In the genomic region with DNA sequence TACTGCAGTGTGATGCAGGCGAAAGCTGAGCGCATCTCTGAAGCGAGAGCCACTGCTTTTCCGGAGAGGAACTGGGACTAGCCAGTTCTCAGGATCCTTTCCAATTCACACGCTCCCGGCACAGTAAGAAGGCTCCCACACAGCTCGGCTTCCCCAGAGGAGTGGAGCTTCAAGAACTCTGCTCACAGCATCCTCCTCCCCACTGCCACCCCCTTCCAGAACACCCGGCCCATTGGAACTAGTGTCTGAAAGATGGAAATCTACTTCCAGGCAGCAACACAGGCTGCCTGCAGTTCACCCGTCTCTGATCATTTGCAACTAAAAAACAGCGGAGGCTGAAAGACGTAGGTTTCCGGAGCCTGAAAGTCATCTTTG, we compare ENCODE assay signal across 9 cellular contexts. TPM values are rescaled to one million over a fixed set of nuclear protein-coding genes. Genes with fewer than 3 reads are reported as not detected.
A peak's percentile ranks its signal among the peaks of the same experiment; 100 is the strongest.
DNase-seq lines count a peak whose midpoint lies in the region; ATAC-seq and TF ChIP-seq lines count a peak whose summit lies in the region.
"Had no signal": no experiment of that assay in that cellular context is flagged by ENCODE, and none has a peak within 500 bp of the region (broad histone marks: within the 10 kb centered on the region; RNA-seq: fewer than 3 reads in every experiment).

A gene (minus strand): TSS at position 163 of the 375 bp plus-strand sequence.

- no peak within 1 kb of the TSS for H3K14ac ChIP-seq in IMR-90 (replicated peaks; ENCODE audit: low read depth, low read length)

- H3K36me3 Mint-ChIP-seq in naive thymus-derived CD4-positive, alpha-beta T cell, result no peaks in the 10 kb centered on the region

- no peak within 1 kb of the TSS for H3K27ac Mint-ChIP-seq in naive thymus-derived CD4-positive, alpha-beta T cell
- H3K27ac Mint-ChIP-seq: stimulated activated naive CD8-positive, alpha-beta T cell treated with anti-CD3 and anti-CD28 coated beads, Interleukin-15, amount 100 ng/mL, for 72 hours had no signal

- no peak within 1 kb of the TSS for H2BK120ac ChIP-seq in IMR-90 (ENCODE audit: low read depth, low read length)

- H3K9me3 ChIP-seq in IMR-90 (ENCODE audit: control insufficient read depth, insufficient read depth, low read length) (no peaks in the 10 kb centered on the region), iPS-18a (ENCODE audit: control insufficient read depth, low read depth, low read length) (no peaks in the 10 kb centered on the region)
- no peaks in the 10 kb centered on the region for H3K9me3 ChIP-seq in naive thymus-derived CD4-positive, alpha-beta T cell (ENCODE audit: control insufficient read depth in 2 of 3, low read length in 3 of 3)

- POLR2A ChIA-PET in IMR-90 (lab: Charles Lee; ENCODE audit: unreplicated experiment), result no interaction called here
- POLR2A ChIA-PET in naive thymus-derived CD4-positive, alpha-beta T cell (lab: Charles Lee), result no interaction called here

- H3K9me1 ChIP-seq in IMR-90 (ENCODE audit: insufficient read depth, low read length), result no peaks in the 10 kb centered on the region

- dilution Hi-C loops in IMR-90 (cut with HindIII; ENCODE audit: low sequenced_read_pairs, unreplicated experiment), result no loop called here

- no peak for TF ChIP-seq POLR2A in IMR-90 (IDR thresholded peaks at IDR 0.05; ENCODE audit: low read depth, low read length)

- no peak within 1 kb of the TSS for H3K56ac ChIP-seq in IMR-90 (ENCODE audit: extremely low read depth, insufficient read depth, low read length)

- H3K9ac ChIP-seq in IMR-90 (ENCODE audit: low read depth, low read length) (no peak within 1 kb of the TSS), iPS-18a (ENCODE audit: low read length) (peak within 1 kb of the TSS; percentile 29)

- no peak within 1 kb of the TSS for H4K5ac ChIP-seq in IMR-90 (ENCODE audit: low read depth, low read length)

- in situ Hi-C loops in IMR-90 (cut with MboI; ENCODE audit: low sequenced_read_pairs), result no loop called here

- no TSS peak for BruUV-seq in IMR-90 (replicated peaks; lab: Mats Ljungman, UMichigan)

- peak within 1 kb of the TSS; percentile 21 for H2AFZ ChIP-seq in IMR-90 (replicated peaks; ENCODE audit: low read length, poor library complexity)

- no peaks in the 10 kb centered on the region for H3K4me1 Mint-ChIP-seq in naive thymus-derived CD4-positive, alpha-beta T cell
- H3K4me1 Mint-ChIP-seq: stimulated activated naive CD8-positive, alpha-beta T cell treated with anti-CD3 and anti-CD28 coated beads, Interleukin-15, amount 100 ng/mL, for 72 hours had no signal

- H3K4ac ChIP-seq in IMR-90 (ENCODE audit: low read depth, low read length), result no peak within 1 kb of the TSS

- H4K20me1 ChIP-seq in IMR-90 (ENCODE audit: insufficient read depth, low read length), result no peaks in the 10 kb centered on the region

- H2BK20ac ChIP-seq in IMR-90 (ENCODE audit: low read depth, low read length), result no peak within 1 kb of the TSS

- no peak within 1 kb of the TSS for H4K91ac ChIP-seq in IMR-90 (ENCODE audit: insufficient read depth, low read depth, low read length)

- TF ChIP-seq CTCF in IMR-90 (conservative IDR thresholded peaks at IDR 0.05; ENCODE audit: low read depth, low read length), result no peak

- DNase-seq in IMR-90, result peak; percentile 3
- DNase-seq in astrocyte of the hippocampus (ENCODE audit: low read depth, low spot score), result peak; percentile 57
- DNase-seq in superior temporal gyrus (ENCODE audit: extremely low spot score), result peak; percentile 69
- DNase-seq in SW 1271 (lab: John Stamatoyannopoulos, UW), result no peak
- no peak for DNase-seq in naive thymus-derived CD4-positive, alpha-beta T cell
- no peak for DNase-seq in stimulated activated CD4-positive, alpha-beta T cell treated with anti-CD3 and anti-CD28 coated beads, Interleukin-2, amount 100 ng/mL, for 48 hours
- DNase-seq: stimulated activated naive CD8-positive, alpha-beta T cell treated with anti-CD3 and anti-CD28 coated beads, Interleukin-15, amount 100 ng/mL, for 72 hours had no signal

- peaks cover 0 to 2% (median 0%) of the 10 kb centered on the region in 5 donors for H3K27me3 Mint-ChIP-seq in naive thymus-derived CD4-positive, alpha-beta T cell
- H3K27me3 Mint-ChIP-seq: stimulated activated naive CD8-positive, alpha-beta T cell treated with anti-CD3 and anti-CD28 coated beads, Interleukin-15, amount 100 ng/mL, for 72 hours had no signal

- no peaks in the 10 kb centered on the region for H3K79me1 ChIP-seq in IMR-90 (ENCODE audit: low read depth in 1 of 2, low read length in 2 of 2)

- no CpG with 5 or more reads among the region's 12 CpGs for WGBS in IMR-90 (ENCODE audit: extremely low coverage in 2 of 2, insufficient read length in 1 of 2), 2 experiments

- H3K18ac ChIP-seq in IMR-90 (ENCODE audit: low read depth, low read length), result no peak within 1 kb of the TSS

- no peak within 1 kb of the TSS for H3K4me3 Mint-ChIP-seq in naive thymus-derived CD4-positive, alpha-beta T cell
- H3K4me3 Mint-ChIP-seq: stimulated activated naive CD8-positive, alpha-beta T cell treated with anti-CD3 and anti-CD28 coated beads, Interleukin-15, amount 100 ng/mL, for 72 hours had no signal

- H2BK5ac ChIP-seq in IMR-90 (ENCODE audit: low read depth, low read length, poor library complexity, severe bottlenecking), result no peak within 1 kb of the TSS

- ATAC-seq in IMR-90 (ENCODE audit: low read depth) (0 out of 2 replicates have a peak, but pooled peaks have one; percentile 40), GM21723 (IDR thresholded peaks at IDR 0.05; ENCODE audit: unreplicated experiment) (no peak)
- ATAC-seq in naive thymus-derived CD4-positive, alpha-beta T cell, result no peak
- ATAC-seq: stimulated activated naive CD8-positive, alpha-beta T cell treated with anti-CD3 and anti-CD28 coated beads, Interleukin-15, amount 100 ng/mL, for 72 hours had no signal

- CTCF ChIA-PET in IMR-90 (lab: Yijun Ruan, JAX), result interaction anchor here (0.8 kb wide), 1 partner anchor 12 kb away, joined by 4 read pairs; no protein-coding TSS in a partner anchor
- CTCF ChIA-PET in naive thymus-derived CD4-positive, alpha-beta T cell (lab: Charles Lee), result no interaction called here

- H3K4me2 ChIP-seq in IMR-90 (ENCODE audit: low read depth, low read length), result peak within 1 kb of the TSS; percentile 17; the same call in 1 of the 2 replicates

- intact Hi-C loops in IMR-90 (cut with micrococcal nuclease), result no loop called here
- intact Hi-C loops in naive thymus-derived CD4-positive, alpha-beta T cell (cut with micrococcal nuclease), result no loop called here

- no peak within 1 kb of the TSS for H2AK9ac ChIP-seq in IMR-90 (replicated peaks; ENCODE audit: low read depth, low read length, poor library complexity)

- H3K36me3 ChIP-seq in IMR-90 (ENCODE audit: control insufficient read depth, insufficient read depth, low read length), result no peaks in the 10 kb centered on the region
- no peaks in the 10 kb centered on the region for H3K36me3 ChIP-seq in iPS-18a (ENCODE audit: control insufficient read depth, low read depth, low read length)
- no peaks in the 10 kb centered on the region for H3K36me3 ChIP-seq in naive thymus-derived CD4-positive, alpha-beta T cell (ENCODE audit: control insufficient read depth in 2 of 3, insufficient read depth in 3 of 3, low read length in 3 of 3)

- H3K4me3 ChIP-seq in IMR-90 (ENCODE audit: insufficient read depth, low read depth, low read length), result no peak within 1 kb of the TSS
- peak within 1 kb of the TSS; percentile 60 for H3K4me3 ChIP-seq in iPS-18a (ENCODE audit: low read length)
- no peak within 1 kb of the TSS for H3K4me3 ChIP-seq in naive thymus-derived CD4-positive, alpha-beta T cell (ENCODE audit: low read length)

- no peak within 1 kb of the TSS for H2BK15ac ChIP-seq in IMR-90 (ENCODE audit: low read depth, low read length)

- H3K4me1 ChIP-seq in IMR-90 (ENCODE audit: control insufficient read depth, insufficient read depth, low read length) (no peaks in the 10 kb centered on the region), iPS-18a (ENCODE audit: control insufficient read depth, low read depth, low read length) (peaks cover 22% of the 10 kb centered on the region)
- no peaks in the 10 kb centered on the region for H3K4me1 ChIP-seq in naive thymus-derived CD4-positive, alpha-beta T cell (ENCODE audit: control insufficient read depth in 2 of 2, insufficient read depth in 2 of 2, low read length in 2 of 2)

- H3K23ac ChIP-seq in IMR-90 (ENCODE audit: low read depth, low read length), result no peak within 1 kb of the TSS

- H3K27me3 ChIP-seq in IMR-90 (ENCODE audit: control insufficient read depth, insufficient read depth, low read length) (no peaks in the 10 kb centered on the region), iPS-18a (ENCODE audit: control insufficient read depth, insufficient read depth, low read length) (peaks cover 13% of the 10 kb centered on the region)
- H3K27me3 ChIP-seq in naive thymus-derived CD4-positive, alpha-beta T cell (ENCODE audit: control insufficient read depth in 2 of 2, insufficient read depth in 2 of 2, low read length in 2 of 2), result no peaks in the 10 kb centered on the region

- H4K8ac ChIP-seq in IMR-90 (ENCODE audit: low read depth in 2 of 2, low read length in 2 of 2), result no peak within 1 kb of the TSS

- no peak within 1 kb of the TSS for H3K27ac ChIP-seq in IMR-90 (ENCODE audit: insufficient read depth, low read length)
- no peak within 1 kb of the TSS for H3K27ac ChIP-seq in iPS-18a (ENCODE audit: low read length)
- no peak within 1 kb of the TSS for H3K27ac ChIP-seq in naive thymus-derived CD4-positive, alpha-beta T cell (ENCODE audit: low read depth, low read length)

- H3K9me3 Mint-ChIP-seq in naive thymus-derived CD4-positive, alpha-beta T cell, result peaks cover 0 to 8% (median 0%) of the 10 kb centered on the region in 11 donors

- no peak for TF ChIP-seq RAD21 in IMR-90 (IDR thresholded peaks at IDR 0.05; ENCODE audit: low read length)

- H2AK5ac ChIP-seq in IMR-90 (ENCODE audit: low read depth, low read length), result no peak within 1 kb of the TSS

TF ChIP-seq in IMR-90, 13 proteins besides CTCF, POLR2A, EP300 and RAD21 (continues in another document):
- TF ChIP-seq MAZ (IDR thresholded peaks at IDR 0.05; ENCODE audit: borderline replicate concordance, low read depth, low read length) (no peak), SMC3 (IDR thresholded peaks at IDR 0.05; ENCODE audit: low read depth, low read length) (no peak), MAFK (IDR thresholded peaks at IDR 0.05; ENCODE audit: low read depth, low read length) (no peak), MXI1 (IDR thresholded peaks at IDR 0.05; ENCODE audit: borderline replicate concordance, low read depth, low read length) (no peak), RCOR1 (IDR thresholded peaks at IDR 0.05; ENCODE audit: insufficient replicate concordance, low read length) (no peak)

RNA-seq across cellular contexts. Expression of the gene that starts here (rescaled TPM):
- total RNA-seq in IMR-90 (2012; rRNA removed), result under 0.01 TPM in 1 of 2 replicates, not detected in the other
- not detected in 2 replicates for polyA plus RNA-seq in IMR-90 (2012; rRNA removed)
- not detected in 2 replicates for polyA plus RNA-seq in IMR-90 (2012; cell fraction: cytosol; rRNA removed)
- polyA plus RNA-seq in IMR-90 (2012; cell fraction: nucleus; rRNA removed; ENCODE audit: low replicate concordance), result not detected in 2 replicates
- not detected for total RNA-seq in naive thymus-derived CD4-positive, alpha-beta T cell
- polyA plus RNA-seq in naive thymus-derived CD4-positive, alpha-beta T cell, result not detected

Comparison
In these comparisons a context has a peak if more than half of its experiments do, and no peak if none do; other contexts are left out.
1. Peak in DNase-seq, ATAC-seq and H3K4me2 ChIP-seq in IMR-90; RNA of the gene not detected or under 1 TPM.
2. DNase-seq: peak in astrocyte of the hippocampus (single experiment) and superior temporal gyrus (single experiment); none in SW 1271 (0 of 2), naive thymus-derived CD4-positive, alpha-beta T cell (0 of 9) and stimulated activated CD4-positive, alpha-beta T cell treated with anti-CD3 and anti-CD28 coated beads, Interleukin-2, amount 100 ng/mL, for 48 hours (0 of 2).